In genomic region chr13:95247857-95248256, GRCh38 we compare ENCODE assay signal across 1 cellular context.
A peak's percentile ranks its signal among the peaks of the same experiment; 100 is the strongest.
TF ChIP-seq lines count a peak whose summit lies in the region.

No MANE protein-coding gene starts in this region.

TF ChIP-seq in K562, 482 proteins besides CTCF, POLR2A, EP300 and RAD21 (continued from another document and continues in another):
- TF ChIP-seq NFYB (IDR thresholded peaks at IDR 0.05; ENCODE audit: extremely low read depth, insufficient read length) (no peak), POLR2AphosphoS2 (IDR thresholded peaks at IDR 0.05; ENCODE audit: low read length) (no peak), EP400 (IDR thresholded peaks at IDR 0.05) (peak; percentile 17; the same call in 1 of the 2 replicates), ZNF518B (CRISPR knock-in tag; IDR thresholded peaks at IDR 0.05) (no peak), SMAD4 (CRISPR knock-in tag; conservative IDR thresholded peaks at IDR 0.05) (no peak), GATAD2A (IDR thresholded peaks at IDR 0.05) (0 out of 2 replicates have a peak, but pooled peaks have one; percentile 24), ID3 (CRISPR knock-in tag; IDR thresholded peaks at IDR 0.05) (no peak), ID3 (tag; IDR thresholded peaks at IDR 0.05) (no peak), MECOM (CRISPR knock-in tag; IDR thresholded peaks at IDR 0.05) (no peak), POLR3A (IDR thresholded peaks at IDR 0.05; ENCODE audit: borderline replicate concordance, extremely low read depth, insufficient read depth, insufficient read length) (no peak), NR4A1 (CRISPR knock-in tag; IDR thresholded peaks at IDR 0.05) (no peak), NR4A1 (tag; IDR thresholded peaks at IDR 0.05) (no peak), CAMTA2 (CRISPR knock-in tag; conservative IDR thresholded peaks at IDR 0.05) (no peak), TAL1 (IDR thresholded peaks at IDR 0.05) (peak; percentile 37; the same call in 1 of the 2 replicates), ZKSCAN3 (CRISPR knock-in tag; IDR thresholded peaks at IDR 0.05) (no peak), MGA (IDR thresholded peaks at IDR 0.05) (0 out of 2 replicates have a peak, but pooled peaks have one; percentile 24), MEF2A (IDR thresholded peaks at IDR 0.05; ENCODE audit: control insufficient read depth, low read depth, low read length) (no peak), ELF1 (tag; IDR thresholded peaks at IDR 0.05) (no peak), ZNF408 (CRISPR knock-in tag; IDR thresholded peaks at IDR 0.05; ENCODE audit: low read depth) (no peak), SRSF9 (IDR thresholded peaks at IDR 0.05; ENCODE audit: borderline replicate concordance, low read depth, low read length) (no peak), CREB3 (tag; conservative IDR thresholded peaks at IDR 0.05; ENCODE audit: low read depth) (no peak), ZFP36 (IDR thresholded peaks at IDR 0.05; ENCODE audit: low read depth, low read length, partially characterized antibody) (no peak), RAD51 (IDR thresholded peaks at IDR 0.05; ENCODE audit: borderline replicate concordance, low read depth) (no peak), RHOXF2B (CRISPR knock-in tag; conservative IDR thresholded peaks at IDR 0.05) (no peak), TCFL5 (CRISPR knock-in tag; conservative IDR thresholded peaks at IDR 0.05) (no peak), CBFA2T3 (IDR thresholded peaks at IDR 0.05) (peak; percentile 73), RBFOX2 (IDR thresholded peaks at IDR 0.05; ENCODE audit: low read depth, low read length) (no peak), PRMT5 (CRISPR knock-in tag; IDR thresholded peaks at IDR 0.05) (no peak), RCOR1 (IDR thresholded peaks at IDR 0.05; ENCODE audit: borderline replicate concordance in 1 of 2, low read depth in 2 of 2, low read length in 2 of 2) (peak in 1 of 2 experiments; percentile 71; a peak in 1 of 4 replicates), MED1 (CRISPR knock-in tag; IDR thresholded peaks at IDR 0.05; ENCODE audit: borderline replicate concordance) (no peak), SMARCA5 (IDR thresholded peaks at IDR 0.05) (no peak), CXXC5 (CRISPR knock-in tag; IDR thresholded peaks at IDR 0.05) (no peak), MCM2 (IDR thresholded peaks at IDR 0.05; ENCODE audit: low read depth) (no peak), FOXJ3 (CRISPR knock-in tag; IDR thresholded peaks at IDR 0.05) (no peak), THRAP3 (IDR thresholded peaks at IDR 0.05; ENCODE audit: borderline replicate concordance) (no peak), SOX6 (IDR thresholded peaks at IDR 0.05) (no peak), ZBTB12 (CRISPR knock-in tag; IDR thresholded peaks at IDR 0.05) (no peak), ZNF140 (CRISPR knock-in tag; IDR thresholded peaks at IDR 0.05) (no peak), MYNN (IDR thresholded peaks at IDR 0.05) (0 out of 2 replicates have a peak, but pooled peaks have one; percentile 27), MYNN (CRISPR knock-in tag; IDR thresholded peaks at IDR 0.05) (no peak), PTRF (tag; IDR thresholded peaks at IDR 0.05) (no peak), MCM3 (IDR thresholded peaks at IDR 0.05) (no peak), ZEB2 (IDR thresholded peaks at IDR 0.05) (no peak), MTA2 (IDR thresholded peaks at IDR 0.05; ENCODE audit: low read depth) (peak; percentile 23; the same call in 1 of the 2 replicates), KDM1A (IDR thresholded peaks at IDR 0.05) (peak in 1 of 2 experiments; percentile 52; a peak in 1 of 4 replicates), FOSL1 (tag; conservative IDR thresholded peaks at IDR 0.05) (peak; percentile 36; the same call in 1 of the 2 replicates), PHTF2 (CRISPR knock-in tag; IDR thresholded peaks at IDR 0.05) (no peak), ZNF277 (CRISPR knock-in tag; IDR thresholded peaks at IDR 0.05; ENCODE audit: borderline replicate concordance) (no peak), SREBF1 (IDR thresholded peaks at IDR 0.05; ENCODE audit: borderline replicate concordance, low read depth, low read length) (no peak), ZNF639 (CRISPR knock-in tag; conservative IDR thresholded peaks at IDR 0.05 in 1 of 2, IDR thresholded peaks at IDR 0.05 in 1 of 2) (no peak), ZNF699 (CRISPR knock-in tag; IDR thresholded peaks at IDR 0.05; ENCODE audit: insufficient replicate concordance) (no peak), NR2F6 (CRISPR knock-in tag; IDR thresholded peaks at IDR 0.05) (no peak), GTF2E2 (tag; IDR thresholded peaks at IDR 0.05) (no peak)
